ENCODE assay signal across 12 cellular contexts in genomic region chr1:203448521-203449061, GRCh38. TPM values are rescaled to one million over a fixed set of nuclear protein-coding genes. Genes with fewer than 3 reads are reported as not detected.
A peak's percentile ranks its signal among the peaks of the same experiment; 100 is the strongest.
DNase-seq lines count a peak whose midpoint lies in the region; TF ChIP-seq lines count a peak whose summit lies in the region.
"Had no signal": no experiment of that assay in that cellular context is flagged by ENCODE, and none has a peak within 500 bp of the region (broad histone marks: within the 10 kb centered on the region; RNA-seq: fewer than 3 reads in every experiment).

No MANE protein-coding gene starts in this region.

- peaks cover 9% of the 10 kb centered on the region for H3K9me3 Mint-ChIP-seq in glutamatergic neuron (ENCODE audit: unreplicated experiment)

- peak overlapping the region; percentile 69 for H3K4me3 Mint-ChIP-seq in glutamatergic neuron (ENCODE audit: unreplicated experiment)

- WGBS in ovary, 3 donors: 18 to 34% (median 21%) methylated on average over 9 of the region's 9 CpGs

- peaks cover 3% of the 10 kb centered on the region for H3K27me3 Mint-ChIP-seq in glutamatergic neuron (ENCODE audit: unreplicated experiment)

- H3K27me3 ChIP-seq in ovary: no peaks in the 10 kb centered on the region
- H3K27me3 ChIP-seq in WERI-Rb-1 (ENCODE audit: insufficient read depth, low read depth, severe bottlenecking): no peaks in the 10 kb centered on the region

- H3K27ac Mint-ChIP-seq in glutamatergic neuron (ENCODE audit: unreplicated experiment): peak overlapping the region; percentile 75

- H3K4me1 ChIP-seq in ovary (ENCODE audit: insufficient read depth): peaks cover 4% of the 10 kb centered on the region

- no peak overlapping the region; the same call in 1 of the 2 replicates for H3K4me3 ChIP-seq in AG10803 (ENCODE audit: low read length)
- H3K4me3 ChIP-seq in ovary: no peak overlapping the region
- no peak overlapping the region for H3K4me3 ChIP-seq in WERI-Rb-1 (ENCODE audit: low read depth, low read length)

- H3K36me3 Mint-ChIP-seq in glutamatergic neuron (ENCODE audit: unreplicated experiment): peaks cover 6% of the 10 kb centered on the region

- H3K36me3 ChIP-seq in ovary: no peaks in the 10 kb centered on the region
- H3K36me3 ChIP-seq in WERI-Rb-1: no peaks in the 10 kb centered on the region

- H3K4me1 Mint-ChIP-seq in glutamatergic neuron (ENCODE audit: low read depth, unreplicated experiment): peaks cover 30% of the 10 kb centered on the region

- H3K9me3 ChIP-seq in ovary: no peaks in the 10 kb centered on the region
- H3K9me3 ChIP-seq in WERI-Rb-1 (ENCODE audit: severe bottlenecking): peaks cover 13% of the 10 kb centered on the region

- no peak for TF ChIP-seq POLR2A in ovary (IDR thresholded peaks at IDR 0.05)

- H3K27ac ChIP-seq in ovary (peak overlapping the region; percentile 56 to 76), WERI-Rb-1 (no peak overlapping the region)

- DNase-seq in AG10803 (ENCODE audit: low read depth): peak; percentile 59
- peak; percentile 46 for DNase-seq in NCI-H2227 (lab: John Stamatoyannopoulos, UW; ENCODE audit: unreplicated experiment)
- peak; percentile 67 for DNase-seq in glutamatergic neuron
- peak; percentile 57 to 88 (median 81) for DNase-seq in ovary
- DNase-seq in WERI-Rb-1: no peak
- no peak for DNase-seq in activated naive CD4-positive, alpha-beta T cell (lab: John Stamatoyannopoulos, UW)
- DNase-seq in head of caudate nucleus: no peak
- DNase-seq in NCI-H510A treated with DMSO at 0.1 percent for 48 hours (lab: John Stamatoyannopoulos, UW): no peak
- DNase-seq: NCI-H345; stimulated activated CD4-positive, alpha-beta T cell treated with anti-CD3 and anti-CD28 coated beads, Interleukin-2, amount 100 ng/mL, for 24 hours; T-helper 1 cell had no signal

- TF ChIP-seq CTCF in AG10803 (conservative IDR thresholded peaks at IDR 0.05; ENCODE audit: low read length) (no peak), glutamatergic neuron (IDR thresholded peaks at IDR 0.05; ENCODE audit: partially characterized antibody, unreplicated experiment) (no peak), ovary (IDR thresholded peaks at IDR 0.05) (no peak), WERI-Rb-1 (IDR thresholded peaks at IDR 0.05; ENCODE audit: low read depth, low read length) (no peak)

- no peak for TF ChIP-seq EP300 in ovary (IDR thresholded peaks at IDR 0.05)

- intact Hi-C loops in ovary (cut with DNase I) (loop anchor here in 2 of 4 donors (10.0 kb wide), 2 partner anchors 84 to 174 kb away; no protein-coding TSS in a partner anchor), head of caudate nucleus (cut with DNase I) (no loop called here)

RNA-seq across cellular contexts. Expression of gene PRELP, which starts 27.0 kb away (rescaled TPM):
- total RNA-seq in glutamatergic neuron (ENCODE audit: unreplicated experiment) (not detected), ovary (100 to 1,000 TPM in 3 of 7 donors, 10 to 100 TPM in 4; 40.9 to 185 (median 74.8) TPM)
- 100 to 1,000 TPM in 1 of 2 donors, 10 to 100 TPM in 1; 97.8 to 163 TPM for polyA plus RNA-seq in ovary

RNA-seq across cellular contexts. Expression of gene OPTC, which starts 45.4 kb away (rescaled TPM):
- total RNA-seq in glutamatergic neuron (ENCODE audit: unreplicated experiment) (not detected), ovary (not detected)
- polyA plus RNA-seq in ovary: under 1 TPM in 1 of 2 donors, not detected in 1; 0.08 TPM
- total RNA-seq: esophagus mucosa had no signal

Comparison
In these comparisons a context has a peak if more than half of its experiments do, and no peak if none do; other contexts are left out.
1. DNase-seq: peak in AG10803 (single experiment), NCI-H2227 (single experiment), glutamatergic neuron (single experiment) and ovary (5 of 5); none in WERI-Rb-1 (single experiment), activated naive CD4-positive, alpha-beta T cell (0 of 4), head of caudate nucleus (0 of 42) and NCI-H510A treated with DMSO at 0.1 percent for 48 hours (single experiment).
2. RNA of gene PRELP, which starts 27.0 kb away (total RNA-seq): 40.9 to 185 TPM in ovary; not detected in glutamatergic neuron (single experiment); every median in the first group is over 10 times any median in the second.